Comparison of ENCODE assay signal across 22 cellular contexts in genomic region chr3:151204530-151205401, GRCh38. TPM values are rescaled to one million over a fixed set of nuclear protein-coding genes. Genes with fewer than 3 reads are reported as not detected.
A peak's percentile ranks its signal among the peaks of the same experiment; 100 is the strongest.
DNase-seq lines count a peak whose midpoint lies in the region; ATAC-seq, FAIRE-seq and TF ChIP-seq lines count a peak whose summit lies in the region.
"Had no signal": no experiment of that assay in that cellular context is flagged by ENCODE, and none has a peak within 500 bp of the region (broad histone marks: within the 10 kb centered on the region; RNA-seq: fewer than 3 reads in every experiment).

No MANE protein-coding gene starts in this region.

- H3K27me3 ChIP-seq in Peyer's patch (no peaks in the 10 kb centered on the region), GM12878 (replicated peaks in 1 of 2; ENCODE audit: control insufficient read depth in 2 of 2, insufficient read depth in 2 of 2, low read length in 1 of 2) (no peaks in the 10 kb centered on the region), small intestine (ENCODE audit: control insufficient read depth in 2 of 2, insufficient read depth in 2 of 2, low read length in 2 of 2) (no peaks in the 10 kb centered on the region)
- H3K27me3 ChIP-seq: right atrium auricular region, vagina had no signal

- peaks cover 70% of the 10 kb centered on the region for H3K4me1 Mint-ChIP-seq in activated CD4-positive, alpha-beta T cell treated with anti-CD3 and anti-CD28 coated beads, Interleukin-2, amount 10 ng/mL, durations not matched to agents 7 days and 5 days

- H3K4me3 ChIP-seq in Peyer's patch (no peak overlapping the region), GM12878 (no peak overlapping the region), small intestine (ENCODE audit: low read depth in 1 of 2, low read length in 2 of 2) (no peak overlapping the region)
- H3K4me3 ChIP-seq: right atrium auricular region, vagina had no signal

- POLR2A ChIA-PET in activated CD4-positive, alpha-beta T cell treated with anti-CD3 and anti-CD28 coated beads, Interleukin-2, amount 10 ng/mL, durations not matched to agents 7 days and 5 days (lab: Charles Lee) = interaction anchor here (0.7 kb wide), 1 partner anchor 994 kb away, joined by 3 read pairs; no protein-coding TSS in a partner anchor
- POLR2A ChIA-PET in GM12878 (lab: Charles Lee) = no interaction called here

- TF ChIP-seq POLR2A in Peyer's patch (IDR thresholded peaks at IDR 0.05) (peak in 1 of 2 donors; percentile 22), GM12878 (IDR thresholded peaks at IDR 0.05; ENCODE audit: low read depth, low read length) (no peak)

- in situ Hi-C loops in GM12878 (cut with MboI) = no loop called here

- H3K79me2 ChIP-seq in GM12878 (ENCODE audit: control insufficient read depth, insufficient read depth, low read length) = no peaks in the 10 kb centered on the region

- H3K36me3 Mint-ChIP-seq in activated CD4-positive, alpha-beta T cell treated with anti-CD3 and anti-CD28 coated beads, Interleukin-2, amount 10 ng/mL, durations not matched to agents 7 days and 5 days (ENCODE audit: low read depth) = peaks cover 42% of the 10 kb centered on the region

- H3K36me3 ChIP-seq in Peyer's patch (no peaks in the 10 kb centered on the region), GM12878 (ENCODE audit: control insufficient read depth in 2 of 2, insufficient read depth in 2 of 2, low read length in 1 of 2) (no peaks in the 10 kb centered on the region), small intestine (ENCODE audit: control insufficient read depth in 2 of 2, insufficient read depth in 2 of 2, low read length in 2 of 2) (no peaks in the 10 kb centered on the region)
- H3K36me3 ChIP-seq: right atrium auricular region, vagina had no signal

- H3K4me2 ChIP-seq in GM12878 (ENCODE audit: control insufficient read depth, insufficient read depth) = no peak overlapping the region

- ATAC-seq in GM12878 (peak; percentile 20; the same call in 1 of the 3 replicates), HG02798 (IDR thresholded peaks at IDR 0.05; ENCODE audit: poor library complexity, unreplicated experiment) (no peak)

- BruUV-seq in GM12878 (replicated peaks; lab: Mats Ljungman, UMichigan) = no TSS peak

- H2AFZ ChIP-seq in GM12878 (ENCODE audit: control insufficient read depth, low read depth, low read length) = no peak overlapping the region

- RAD21 ChIA-PET in GM12878 (lab: Charles Lee; ENCODE audit: unreplicated experiment) = no interaction called here

- intact Hi-C loops in GM12878 (cut with micrococcal nuclease; ENCODE audit: unreplicated experiment) = no loop called here

- H3K9me3 ChIP-seq in Peyer's patch (no peaks in the 10 kb centered on the region), GM12878 (replicated peaks; ENCODE audit: control insufficient read depth, insufficient read depth, low read length) (no peaks in the 10 kb centered on the region), small intestine (ENCODE audit: control insufficient read depth, low read depth) (no peaks in the 10 kb centered on the region)
- H3K9me3 ChIP-seq: right atrium auricular region, vagina had no signal

- CTCF ChIA-PET in activated CD4-positive, alpha-beta T cell treated with anti-CD3 and anti-CD28 coated beads, Interleukin-2, amount 10 ng/mL, durations not matched to agents 7 days and 5 days (lab: Charles Lee) = interaction anchor here (5.3 kb wide), 1 partner anchor 24 kb away, joined by 24 read pairs; no protein-coding TSS in a partner anchor
- CTCF ChIA-PET in GM12878 (lab: Yijun Ruan, JAX) = interaction anchor here (0.7 to 1.4 kb wide), 3 partner anchors 35 to 123 kb away, joined by 3 to 4 read pairs (median 3); no protein-coding TSS in a partner anchor

- no peaks in the 10 kb centered on the region for H3K27me3 Mint-ChIP-seq in activated CD4-positive, alpha-beta T cell treated with anti-CD3 and anti-CD28 coated beads, Interleukin-2, amount 10 ng/mL, durations not matched to agents 7 days and 5 days

- peaks cover 7% of the 10 kb centered on the region for H3K9me3 Mint-ChIP-seq in activated CD4-positive, alpha-beta T cell treated with anti-CD3 and anti-CD28 coated beads, Interleukin-2, amount 10 ng/mL, durations not matched to agents 7 days and 5 days

- TF ChIP-seq RAD21 in GM12878 (IDR thresholded peaks at IDR 0.05; ENCODE audit: insufficient read depth, low read depth, low read length) = no peak

- FAIRE-seq in GM12878 (lab: Jason Lieb, UNC) (no peak), small intestine (lab: Jason Lieb, UNC) (no peak)
- FAIRE-seq: RCC 7860 had no signal

- peaks cover 0 to under 1% (median 0%) of the 10 kb centered on the region in 4 donors for H3K4me1 ChIP-seq in Peyer's patch
- no peaks in the 10 kb centered on the region; the same call in 1 of the 2 replicates for H3K4me1 ChIP-seq in GM12878 (ENCODE audit: control insufficient read depth, insufficient read depth, low read length)
- no peaks in the 10 kb centered on the region for H3K4me1 ChIP-seq in small intestine (ENCODE audit: control insufficient read depth in 2 of 2, insufficient read depth in 1 of 2, low read depth in 1 of 2, low read length in 1 of 2)
- H3K4me1 ChIP-seq: right atrium auricular region, vagina had no signal

- H3K27ac Mint-ChIP-seq in activated CD4-positive, alpha-beta T cell treated with anti-CD3 and anti-CD28 coated beads, Interleukin-2, amount 10 ng/mL, durations not matched to agents 7 days and 5 days = peak overlapping the region; percentile 92

- no peak overlapping the region for H3K9ac ChIP-seq in GM12878 (ENCODE audit: control insufficient read depth, insufficient read depth, low read length)

- no peak for TF ChIP-seq EP300 in GM12878 (IDR thresholded peaks at IDR 0.05; ENCODE audit: borderline replicate concordance in 1 of 2, control insufficient read depth in 1 of 2, low read depth in 2 of 2, low read length in 2 of 2)

- no peak for DNase-seq in activated CD4-positive, alpha-beta T cell treated with anti-CD3 and anti-CD28 coated beads, Interleukin-2, amount 10 ng/mL, durations not matched to agents 7 days and 5 days
- DNase-seq in activated CD4-positive, alpha-beta T cell treated with anti-CD3 and anti-CD28 coated beads, Interleukin-2, amount 50 U/mL, for 4 hours = no peak
- no peak for DNase-seq in Peyer's patch
- no peak for DNase-seq in GM12878 (ENCODE audit: low read depth, low spot score)
- DNase-seq in small intestine = peak; percentile 42
- DNase-seq in NCI-H2171 (lab: John Stamatoyannopoulos, UW) = no peak
- no peak for DNase-seq in T-helper 9 cell
- DNase-seq: activated CD8-positive, alpha-beta memory T cell treated with anti-CD3 and anti-CD28 coated beads, Interleukin-2, amount 50 U/mL, for 48 hours; aorta; DND-41; HCEC 1CT; Kasumi-1; midbrain; NCI-H1092 treated with DMSO at 0.1 percent for 48 hours; NCI-H2107; NCI-H69 had no signal

- no peaks in the 10 kb centered on the region for H4K20me1 ChIP-seq in GM12878 (ENCODE audit: control insufficient read depth, insufficient read depth)

- WGBS in GM12878 (ENCODE audit: insufficient coverage, insufficient replicate concordance, low lambda C conversion rate, missing lambda C conversion rate) = 40% methylated on average over 3 of the region's 3 CpGs
- WGBS in small intestine, 3 donors = 68 to 84% (median 71%) methylated on average over 3 of the region's 3 CpGs

- TF ChIP-seq CTCF in Peyer's patch (IDR thresholded peaks at IDR 0.05) (no peak), GM12878 (IDR thresholded peaks at IDR 0.05 in 2 of 3, conservative IDR thresholded peaks at IDR 0.05 in 1 of 3; ENCODE audit: control insufficient read depth in 2 of 3, extremely low read depth in 1 of 3, insufficient read depth in 1 of 3, low read depth in 3 of 3, low read length in 3 of 3) (no peak)

- H3K27ac ChIP-seq in Peyer's patch = peak overlapping the region in 3 of 4 donors; percentile 48 to 68 (median 66)
- H3K27ac ChIP-seq in GM12878 (ENCODE audit: control insufficient read depth, insufficient read depth) = no peak overlapping the region
- peak overlapping the region; percentile 55 to 83 for H3K27ac ChIP-seq in small intestine (ENCODE audit: low read depth in 1 of 2, low read length in 1 of 2)
- H3K27ac ChIP-seq: right atrium auricular region, vagina had no signal

- SMC1A ChIA-PET in GM12878 (lab: Charles Lee; ENCODE audit: uncharacterized antibody, unreplicated experiment) = interaction anchor here (1.2 kb wide), 1 partner anchor 34 kb away, joined by 3 read pairs; no protein-coding TSS in a partner anchor

- H3K4me3 Mint-ChIP-seq in activated CD4-positive, alpha-beta T cell treated with anti-CD3 and anti-CD28 coated beads, Interleukin-2, amount 10 ng/mL, durations not matched to agents 7 days and 5 days = peak overlapping the region; percentile 58

TF ChIP-seq in GM12878, 131 proteins besides CTCF, POLR2A, EP300 and RAD21 (continues in another document):
- TF ChIP-seq EED (IDR thresholded peaks at IDR 0.05; ENCODE audit: low read depth) = no peak
- no peak for TF ChIP-seq RELA (IDR thresholded peaks at IDR 0.05; ENCODE audit: borderline replicate concordance, partially characterized antibody)

RNA-seq across cellular contexts. Expression of gene GPR171, which starts 1.8 kb away (rescaled TPM):
- 100 to 1,000 TPM; 144 to 181 TPM for total RNA-seq in activated CD4-positive, alpha-beta T cell treated with anti-CD3 and anti-CD28 coated beads, Interleukin-2, amount 10 ng/mL, durations not matched to agents 7 days and 5 days
- total RNA-seq in Peyer's patch = 10 to 100 TPM in 1 of 4 donors, 1 to 10 TPM in 3; 4.9 to 11.0 (median 7.3) TPM
- not detected in 2 replicates for total RNA-seq in GM12878 (2013; cell fraction: nucleolus; rRNA removed)
- total RNA-seq in GM12878 (2014; rRNA removed) = not detected in 2 replicates
- not detected in 2 replicates for total RNA-seq in GM12878 (2014; rRNA removed; fragmentation: Illumina TruSeq; extraction: Trizol)
- not detected in 2 replicates for total RNA-seq in GM12878 (2021)
- not detected for polyA plus RNA-seq in GM12878 (2011; ENCODE audit: low read depth)
- polyA plus RNA-seq in GM12878 (2011; rRNA removed) = 0.07 and 0.26 TPM in 2 replicates
- 0.03 and 11.4 TPM in 2 replicates for polyA plus RNA-seq in GM12878 (2011; cell fraction: cytosol; rRNA removed)
- polyA plus RNA-seq in GM12878 (2011; cell fraction: nucleus; rRNA removed) = 0.12 and 0.15 TPM in 2 replicates
- polyA plus RNA-seq in GM12878 (2012) = 0.17 TPM in 1 of 2 replicates, not detected in the other
- polyA plus RNA-seq in GM12878 (2014; fragmentation: Illumina TruSeq; extraction: Trizol) = not detected in 2 replicates
- polyA plus RNA-seq in GM12878 (2014; fragmentation: Nextera tagmentation; extraction: Ambion mirVana) = under 1 TPM in 1 of 2 experiments, not detected in 1; 0.05 TPM
- not detected in 2 replicates for polyA plus RNA-seq in GM12878 (2014; rRNA removed)
- not detected for polyA plus RNA-seq in GM12878 (2016; fragmentation: Nextera tagmentation; extraction: Ambion mirVana)
- 0.29 TPM in 1 of 2 replicates, not detected in the other for polyA minus RNA-seq in GM12878 (2011; rRNA and poly(A)+ RNA removed)
- not detected in 2 replicates for polyA minus RNA-seq in GM12878 (2011; cell fraction: cytosol; rRNA and poly(A)+ RNA removed)
- polyA minus RNA-seq in GM12878 (2011; cell fraction: nucleus; rRNA and poly(A)+ RNA removed) = not detected in 2 replicates
- 1 to 10 TPM; 1.6 to 3.5 (median 2.4) TPM for polyA plus RNA-seq in small intestine
- total RNA-seq: A673, fibroblast of villous mesenchyme had no signal

Comparison
In these comparisons a context has a peak if more than half of its experiments do, and no peak if none do; other contexts are left out.
1. RNA of gene GPR171, which starts 1.8 kb away (total RNA-seq): 144 to 181 TPM in activated CD4-positive, alpha-beta T cell treated with anti-CD3 and anti-CD28 coated beads, Interleukin-2, amount 10 ng/mL, durations not matched to agents 7 days and 5 days; 4.9 to 11.0 TPM in Peyer's patch and not detected in GM12878; every median in the first group is over 10 times any median in the second.